12 cellular contexts compared by ENCODE assay signal in genomic region chr6:125793863-125794262, GRCh38. TPM values are rescaled to one million over a fixed set of nuclear protein-coding genes. Genes with fewer than 3 reads are reported as not detected.
A peak's percentile ranks its signal among the peaks of the same experiment; 100 is the strongest.
DNase-seq lines count a peak whose midpoint lies in the region; ATAC-seq and TF ChIP-seq lines count a peak whose summit lies in the region.
"Had no signal": no experiment of that assay in that cellular context is flagged by ENCODE, and none has a peak within 500 bp of the region (broad histone marks: within the 10 kb centered on the region; RNA-seq: fewer than 3 reads in every experiment).

No MANE protein-coding gene starts in this region.

- ATAC-seq in GM21367 (IDR thresholded peaks at IDR 0.05; ENCODE audit: unreplicated experiment) (peak; percentile 13), HG03045 (IDR thresholded peaks at IDR 0.05; ENCODE audit: unreplicated experiment) (no peak)

- H2AFZ ChIP-seq in ACC112 (ENCODE audit: low read length, unreplicated experiment), result no peak overlapping the region

- peaks cover 9% of the 10 kb centered on the region; the same call in 1 of the 2 replicates for H3K36me3 ChIP-seq in ACC112 (ENCODE audit: insufficient read depth, low read length)

- H3K4me1 Mint-ChIP-seq in activated naive CD8-positive, alpha-beta T cell (ENCODE audit: low read depth), result peaks cover 63% of the 10 kb centered on the region
- peaks cover 51% of the 10 kb centered on the region for H3K4me1 Mint-ChIP-seq in mesothelial cell of epicardium

- H3K27ac ChIP-seq in ACC112 (ENCODE audit: low read depth, low read length), result peak overlapping the region; percentile 87

- peaks cover 62% of the 10 kb centered on the region for H3K4me1 ChIP-seq in ACC112 (ENCODE audit: control insufficient read depth, insufficient read depth, low read length, unreplicated experiment)

- H3K36me3 Mint-ChIP-seq in activated naive CD8-positive, alpha-beta T cell, result peaks cover 5% of the 10 kb centered on the region
- H3K36me3 Mint-ChIP-seq in mesothelial cell of epicardium, result no peaks in the 10 kb centered on the region

- H3K27ac Mint-ChIP-seq in activated naive CD8-positive, alpha-beta T cell, result peak overlapping the region; percentile 88
- H3K27ac Mint-ChIP-seq in mesothelial cell of epicardium, result no peak overlapping the region
- H3K27ac Mint-ChIP-seq: H9 had no signal

- H3K4me3 ChIP-seq in ACC112 (ENCODE audit: low read depth, low read length), result peak overlapping the region; percentile 93
- H3K4me3 ChIP-seq: lung, smooth muscle cell had no signal

- DNase-seq in globus pallidus (ENCODE audit: low spot score) (peak; percentile 62), HUDEP-2 (lab: John Stamatoyannopoulos, UW; ENCODE audit: unreplicated experiment in 76 of 76) (no peak), H4 (ENCODE audit: low spot score) (no peak), mesothelial cell of epicardium (ENCODE audit: low spot score in 2 of 2, unreplicated experiment in 2 of 2) (no peak)
- DNase-seq: erythroblast, H9 had no signal

- peaks cover 71% of the 10 kb centered on the region for H3K79me2 ChIP-seq in ACC112 (ENCODE audit: control insufficient read depth, insufficient read depth, low read length, unreplicated experiment)

- H3K9me3 Mint-ChIP-seq in activated naive CD8-positive, alpha-beta T cell (ENCODE audit: low read depth), result no peaks in the 10 kb centered on the region
- H3K9me3 Mint-ChIP-seq in mesothelial cell of epicardium, result no peaks in the 10 kb centered on the region
- H3K9me3 Mint-ChIP-seq: H9 had no signal

- no peak for TF ChIP-seq CTCF in mesothelial cell of epicardium (IDR thresholded peaks at IDR 0.05; ENCODE audit: unreplicated experiment)

- H3K4me3 Mint-ChIP-seq in activated naive CD8-positive, alpha-beta T cell, result peak overlapping the region; percentile 74
- no peak overlapping the region for H3K4me3 Mint-ChIP-seq in mesothelial cell of epicardium
- H3K4me3 Mint-ChIP-seq: H9 had no signal

- no peaks in the 10 kb centered on the region for H3K27me3 Mint-ChIP-seq in activated naive CD8-positive, alpha-beta T cell
- no peaks in the 10 kb centered on the region for H3K27me3 Mint-ChIP-seq in mesothelial cell of epicardium (ENCODE audit: low read depth)

- H3K27me3 ChIP-seq in ACC112 (ENCODE audit: insufficient read depth, low read length), result no peaks in the 10 kb centered on the region

RNA-seq across cellular contexts. Expression of gene NCOA7, which starts 3.1 kb away (rescaled TPM):
- 26.1 and 33.4 TPM in 2 replicates for total RNA-seq in H4 (2014; rRNA removed; shearing (Covaris generic))
- 43.5 to 52.4 TPM (median 45.7 TPM) in 3 replicates for total RNA-seq in mesothelial cell of epicardium

RNA-seq across cellular contexts. Expression of gene HEY2, which starts 44.4 kb away (rescaled TPM):
- 0.93 TPM in 1 of 2 replicates, not detected in the other for total RNA-seq in H4 (2014; rRNA removed; shearing (Covaris generic))
- 8.8 to 11.7 TPM (median 9.6 TPM) in 3 replicates for total RNA-seq in mesothelial cell of epicardium
